8 cellular contexts compared by ENCODE assay signal in the genomic region with DNA sequence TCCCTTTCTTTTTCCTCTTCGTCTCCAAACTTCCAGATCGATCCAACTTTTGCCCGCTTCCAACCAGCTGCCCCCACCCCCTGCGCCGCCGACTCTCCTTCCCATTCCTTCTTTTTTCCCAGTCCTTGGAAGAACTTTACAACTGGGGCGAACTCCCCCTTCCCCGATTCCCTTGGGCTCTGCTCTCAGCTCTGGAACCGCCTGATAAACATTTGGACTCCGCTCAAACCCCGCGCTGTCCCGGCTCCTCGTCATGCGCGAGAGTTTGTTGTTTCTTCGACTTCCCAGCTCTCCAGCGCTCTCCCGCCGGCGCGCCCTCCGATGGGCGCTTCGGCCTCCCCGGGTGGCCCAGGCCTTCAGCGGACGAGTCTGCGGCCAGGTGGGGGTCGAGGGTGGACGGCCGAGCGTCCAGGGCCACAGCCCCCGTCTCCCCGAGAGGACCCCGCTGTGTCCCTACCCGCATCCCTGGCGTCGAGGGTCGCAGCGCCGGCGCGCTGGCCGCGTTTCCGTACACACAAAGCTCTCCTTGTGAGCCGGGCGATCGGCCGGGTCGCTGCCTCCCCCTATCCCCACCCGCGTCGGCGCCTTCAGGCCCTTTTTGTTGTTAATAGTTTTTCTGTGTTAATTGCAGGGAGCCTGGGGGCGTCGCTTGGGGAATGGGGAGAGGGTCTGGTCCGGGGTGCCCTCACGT. TPM values are rescaled to one million over a fixed set of nuclear protein-coding genes. Genes with fewer than 3 reads are reported as not detected.
DNase-seq lines count a peak whose midpoint lies in the region; ATAC-seq and TF ChIP-seq lines count a peak whose summit lies in the region.

No MANE protein-coding gene starts in this region.

- peak overlapping the region; percentile 66 for H2AFZ ChIP-seq in PC-3 (ENCODE audit: low read length)

- H3K4me3 ChIP-seq in PC-3 (ENCODE audit: low read length) (peak overlapping the region; percentile 93), ectodermal cell (ENCODE audit: insufficient read depth, low read depth, low read length) (peak overlapping the region; percentile 65), mesodermal cell (ENCODE audit: extremely low read depth, insufficient read depth, low read length, poor library complexity, severe bottlenecking) (peak overlapping the region; percentile 92), upper lobe of right lung (peak overlapping the region; percentile 89)

- POLR2A ChIA-PET in PC-3 (lab: Charles Lee; ENCODE audit: unreplicated experiment): interaction anchor here (0.6 to 2.1 kb wide), 4 partner anchors 14 to 248 kb away, joined by 3 to 14 read pairs (median 4); partner anchors contain the start of gene DAD1

- ATAC-seq in PC-3: peak; percentile 65
- ATAC-seq in upper lobe of right lung: peak; percentile 68
- ATAC-seq in HG03039 (IDR thresholded peaks at IDR 0.05; ENCODE audit: unreplicated experiment): no peak
- ATAC-seq in GM21723 (IDR thresholded peaks at IDR 0.05; ENCODE audit: unreplicated experiment): no peak

- H3K9ac ChIP-seq in PC-3 (ENCODE audit: low read length): peak overlapping the region; percentile 94

- TF ChIP-seq CTCF in PC-3 (conservative IDR thresholded peaks at IDR 0.05; ENCODE audit: low read depth, low read length) (peak; percentile 31), upper lobe of right lung (IDR thresholded peaks at IDR 0.05) (no peak)

- no peaks in the 10 kb centered on the region for H3K9me2 ChIP-seq in PC-3 (replicated peaks; ENCODE audit: low read length)

- intact Hi-C loops in PC-3 (cut with micrococcal nuclease): loop anchor here (1.0 kb wide), 1 partner anchor 14 kb away; no protein-coding TSS in a partner anchor
- intact Hi-C loops in upper lobe of right lung (cut with DNase I): no loop called here

- H4K20me1 ChIP-seq in PC-3 (ENCODE audit: low read length): no peaks in the 10 kb centered on the region

- no peaks in the 10 kb centered on the region for H3K9me3 ChIP-seq in PC-3 (ENCODE audit: low read length)
- H3K9me3 ChIP-seq in ectodermal cell (ENCODE audit: control insufficient read depth, low read length): no peaks in the 10 kb centered on the region
- no peaks in the 10 kb centered on the region for H3K9me3 ChIP-seq in mesodermal cell (ENCODE audit: control insufficient read depth, low read length)
- H3K9me3 ChIP-seq in upper lobe of right lung: no peaks in the 10 kb centered on the region

- 2% methylated on average over 59 to 60 of the region's 60 CpGs for whole genome bisulfite sequencing in ectodermal cell, 2 experiments
- WGBS in mesodermal cell (ENCODE audit: insufficient coverage in 2 of 2), 2 experiments: 0 to 2% methylated on average over 26 to 48 of the region's 60 CpGs

- no TSS peak for BruUV-seq in PC-3 (replicated peaks; lab: Mats Ljungman, UMichigan)

- DNase-seq in GM03348 (ENCODE audit: low spot score): peak; percentile 67
- peak; percentile 63 for DNase-seq in PC-3
- DNase-seq in upper lobe of right lung: peak; percentile 84
- no peak for DNase-seq in OCI-M1 (lab: John Stamatoyannopoulos, UW)

- H3K27me3 ChIP-seq in PC-3 (ENCODE audit: low read length) (no peaks in the 10 kb centered on the region), ectodermal cell (ENCODE audit: control insufficient read depth, insufficient read depth, low read length, poor library complexity, severe bottlenecking) (peaks cover 22% of the 10 kb centered on the region), upper lobe of right lung (no peaks in the 10 kb centered on the region)

- peaks cover 43% of the 10 kb centered on the region for H3K79me2 ChIP-seq in PC-3 (ENCODE audit: low read length)

- H3K27ac ChIP-seq in PC-3 (ENCODE audit: low read length) (peak overlapping the region; percentile 47), ectodermal cell (ENCODE audit: insufficient read depth, low read depth, low read length, poor library complexity, severe bottlenecking) (no peak overlapping the region), mesodermal cell (ENCODE audit: low read depth, low read length, severe bottlenecking) (peak overlapping the region; percentile 86), upper lobe of right lung (peak overlapping the region; percentile 92)

- H3F3A ChIP-seq in PC-3 (ENCODE audit: low read length, unreplicated experiment): peaks cover 6% of the 10 kb centered on the region

- H3K4me1 ChIP-seq in PC-3 (ENCODE audit: insufficient read depth, low read length): peaks cover 22% of the 10 kb centered on the region; the same call in 1 of the 2 replicates
- peaks cover 11% of the 10 kb centered on the region for H3K4me1 ChIP-seq in ectodermal cell (ENCODE audit: control insufficient read depth, insufficient read depth, low read length)
- peaks cover 31% of the 10 kb centered on the region for H3K4me1 ChIP-seq in mesodermal cell (ENCODE audit: control insufficient read depth, insufficient read depth, low read length, poor library complexity, severe bottlenecking)
- H3K4me1 ChIP-seq in upper lobe of right lung: peaks cover 31% of the 10 kb centered on the region

- H3K4me2 ChIP-seq in PC-3 (ENCODE audit: low read length): peak overlapping the region; percentile 90

- CTCF ChIA-PET in PC-3 (lab: Charles Lee): interaction anchor here (0.6 to 2.5 kb wide), 4 partner anchors 14 to 276 kb away, joined by 3 to 11 read pairs (median 5); no protein-coding TSS in a partner anchor

- peaks cover 15% of the 10 kb centered on the region; the same call in 1 of the 2 replicates for H3K36me3 ChIP-seq in PC-3 (ENCODE audit: low read depth, low read length)
- peaks cover 10% of the 10 kb centered on the region for H3K36me3 ChIP-seq in ectodermal cell (ENCODE audit: control insufficient read depth, insufficient read depth, low read length)
- peaks cover 75% of the 10 kb centered on the region for H3K36me3 ChIP-seq in mesodermal cell (ENCODE audit: control insufficient read depth, insufficient read depth, low read length)
- peaks cover 28% of the 10 kb centered on the region for H3K36me3 ChIP-seq in upper lobe of right lung

RNA-seq across cellular contexts. Expression of gene MMP14, which starts 0.8 kb away (rescaled TPM):
- total RNA-seq in PC-3 (2014; rRNA removed) (80.4 and 85.0 TPM in 2 replicates), upper lobe of right lung (149 TPM)
- polyA plus RNA-seq in ectodermal cell (2013, experiment 1 of 4): 44.5 TPM
- 34.8 TPM for polyA plus RNA-seq in ectodermal cell (2013, experiment 2 of 4)
- 29.0 TPM for polyA plus RNA-seq in ectodermal cell (2013, experiment 3 of 4)
- 28.1 TPM for polyA plus RNA-seq in ectodermal cell (2013, experiment 4 of 4)
- polyA plus RNA-seq in mesodermal cell (2013, experiment 1 of 2): 340 TPM
- polyA plus RNA-seq in mesodermal cell (2013, experiment 2 of 2): 281 TPM

RNA-seq across cellular contexts. Expression of gene MRPL52, which starts 7.5 kb away (rescaled TPM):
- total RNA-seq in PC-3 (2014; rRNA removed) (114 and 180 TPM in 2 replicates), upper lobe of right lung (58.4 TPM)
- polyA plus RNA-seq in ectodermal cell (2013, experiment 1 of 4): 125 TPM
- 106 TPM for polyA plus RNA-seq in ectodermal cell (2013, experiment 2 of 4)
- 109 TPM for polyA plus RNA-seq in ectodermal cell (2013, experiment 3 of 4)
- 138 TPM for polyA plus RNA-seq in ectodermal cell (2013, experiment 4 of 4)
- polyA plus RNA-seq in mesodermal cell (2013, experiment 1 of 2): 158 TPM
- polyA plus RNA-seq in mesodermal cell (2013, experiment 2 of 2): 156 TPM

RNA-seq across cellular contexts. Expression of gene SLC7A7, which starts 22.0 kb away (rescaled TPM):
- total RNA-seq in PC-3 (2014; rRNA removed) (not detected in 2 replicates), upper lobe of right lung (84.4 TPM)
- 3.3 TPM for polyA plus RNA-seq in ectodermal cell (2013, experiment 1 of 4)
- 1.6 TPM for polyA plus RNA-seq in ectodermal cell (2013, experiment 2 of 4)
- 1.7 TPM for polyA plus RNA-seq in ectodermal cell (2013, experiment 3 of 4)
- 0.93 TPM for polyA plus RNA-seq in ectodermal cell (2013, experiment 4 of 4)
- 11.4 TPM for polyA plus RNA-seq in mesodermal cell (2013, experiment 1 of 2)
- 11.6 TPM for polyA plus RNA-seq in mesodermal cell (2013, experiment 2 of 2)

RNA-seq across cellular contexts. Expression of gene LRP10, which starts 34.3 kb away (rescaled TPM):
- 46.5 and 59.3 TPM in 2 replicates for total RNA-seq in PC-3 (2014; rRNA removed)
- polyA plus RNA-seq in ectodermal cell (2013, experiment 1 of 4): 11.0 TPM
- polyA plus RNA-seq in ectodermal cell (2013, experiment 2 of 4): 9.9 TPM
- polyA plus RNA-seq in ectodermal cell (2013, experiment 3 of 4): 8.2 TPM
- polyA plus RNA-seq in ectodermal cell (2013, experiment 4 of 4): 10.9 TPM
- 64.8 TPM for polyA plus RNA-seq in mesodermal cell (2013, experiment 1 of 2)
- 49.4 TPM for polyA plus RNA-seq in mesodermal cell (2013, experiment 2 of 2)
- 142 TPM for total RNA-seq in upper lobe of right lung

RNA-seq across cellular contexts. Expression of gene REM2, which starts 45.8 kb away (rescaled TPM):
- 0.18 TPM in 1 of 2 replicates, not detected in the other for total RNA-seq in PC-3 (2014; rRNA removed)
- polyA plus RNA-seq in ectodermal cell (2013, experiment 1 of 4): 2.5 TPM
- polyA plus RNA-seq in ectodermal cell (2013, experiment 2 of 4): 2.1 TPM
- 2.9 TPM for polyA plus RNA-seq in ectodermal cell (2013, experiment 3 of 4)
- 2.2 TPM for polyA plus RNA-seq in ectodermal cell (2013, experiment 4 of 4)
- polyA plus RNA-seq in mesodermal cell (2013, experiment 1 of 2): 1.9 TPM
- polyA plus RNA-seq in mesodermal cell (2013, experiment 2 of 2): 1.5 TPM
- 0.41 TPM for total RNA-seq in upper lobe of right lung

Comparison
In these comparisons a context has a peak if more than half of its experiments do, and no peak if none do; other contexts are left out.
1. ATAC-seq: peak in PC-3 (single experiment) and upper lobe of right lung (single experiment); none in HG03039 (single experiment) and GM21723 (single experiment).
2. RNA of gene SLC7A7, which starts 22.0 kb away (total RNA-seq): 84.4 TPM in upper lobe of right lung (single experiment); not detected in PC-3; every median in the first group is over 10 times any median in the second.
3. Peak in every context shown above with its lines, with median percentiles within 50 percentile points of each other: H3K4me3 ChIP-seq.